ENCODE assay signal across 9 cellular contexts in the genomic region with DNA sequence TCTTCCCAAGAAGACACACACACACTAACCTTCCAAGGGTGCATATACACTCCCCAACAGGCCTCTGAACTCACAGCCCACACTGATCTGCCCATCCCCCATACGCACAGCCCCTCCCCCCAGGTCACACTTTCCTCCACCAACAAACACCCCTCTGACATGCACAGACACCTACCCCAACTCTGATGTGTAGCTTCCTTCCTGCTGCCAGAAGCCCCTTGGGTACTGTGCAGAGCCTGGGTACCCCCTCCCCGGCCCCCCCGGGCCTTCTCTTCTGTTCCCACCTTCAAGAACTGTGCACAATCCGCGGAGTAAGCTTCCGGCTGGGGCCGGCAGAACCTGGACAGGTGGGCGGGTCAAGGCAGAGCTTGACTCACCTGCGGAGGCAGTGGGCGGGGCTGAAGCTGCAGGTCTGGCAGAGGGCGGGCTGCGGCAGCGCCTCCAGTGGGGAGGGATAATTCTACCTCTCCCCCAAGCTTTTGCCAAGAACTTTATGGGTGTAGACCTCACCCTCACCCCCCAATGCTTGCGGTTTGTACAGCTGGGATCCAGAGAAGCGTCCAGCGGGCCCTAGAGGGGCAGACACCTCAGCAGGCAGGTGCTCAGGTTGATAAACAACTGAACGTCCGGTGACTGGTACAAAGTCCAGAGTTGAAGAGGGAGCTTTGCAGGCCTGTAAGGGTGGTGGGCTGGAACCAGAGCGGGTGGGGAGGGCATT. TPM values are rescaled to one million over a fixed set of nuclear protein-coding genes. Genes with fewer than 3 reads are reported as not detected.
DNase-seq lines count a peak whose midpoint lies in the region; ATAC-seq and TF ChIP-seq lines count a peak whose summit lies in the region.
"Had no signal": no experiment of that assay in that cellular context is flagged by ENCODE, and none has a peak within 500 bp of the region (broad histone marks: within the 10 kb centered on the region; RNA-seq: fewer than 3 reads in every experiment).

Gene C1orf210, minus strand, starts transcription at position 313 of the 718 bp plus-strand sequence. CDS start 2,311 bp downstream, outside the sequence.

- H3K27ac Mint-ChIP-seq in type B pancreatic cell = peak within 1 kb of the TSS; percentile 80

- H3K4me3 Mint-ChIP-seq in type B pancreatic cell = peak within 1 kb of the TSS; percentile 94

- H3K27ac ChIP-seq in RWPE1 = no peak within 1 kb of the TSS
- H3K27ac ChIP-seq in psoas muscle = no peak within 1 kb of the TSS

- ATAC-seq in GM18909 (IDR thresholded peaks at IDR 0.05; ENCODE audit: poor library complexity, unreplicated experiment) (no peak), psoas muscle (no peak)

- TF ChIP-seq CTCF in RWPE1 (conservative IDR thresholded peaks at IDR 0.05; ENCODE audit: low read depth) (0 out of 2 replicates have a peak, but pooled peaks have one; percentile 19), kidney epithelial cell (IDR thresholded peaks at IDR 0.05; ENCODE audit: insufficient read depth, low read length, poor library complexity, severe bottlenecking) (peak; percentile 36), type B pancreatic cell (conservative IDR thresholded peaks at IDR 0.05) (no peak), psoas muscle (IDR thresholded peaks at IDR 0.05) (no peak)

- intact Hi-C loops in psoas muscle (cut with DNase I) = no loop called here

- peaks cover 12% of the 10 kb centered on the region for H3K4me1 Mint-ChIP-seq in type B pancreatic cell (ENCODE audit: unreplicated experiment)

- no peaks in the 10 kb centered on the region for H3K4me1 ChIP-seq in psoas muscle

- no peak within 1 kb of the TSS for H3K4me3 ChIP-seq in kidney epithelial cell (ENCODE audit: low read depth, low read length)
- no peak within 1 kb of the TSS for H3K4me3 ChIP-seq in psoas muscle

- H3K36me3 ChIP-seq in kidney epithelial cell (ENCODE audit: control insufficient read depth, insufficient read depth, low read length) (no peaks in the 10 kb centered on the region), psoas muscle (ENCODE audit: insufficient read depth in 1 of 2, low read depth in 1 of 2) (no peaks in the 10 kb centered on the region)

- H3K27me3 ChIP-seq in kidney epithelial cell (ENCODE audit: control insufficient read depth, insufficient read depth, low read length) (peaks cover 4% of the 10 kb centered on the region), psoas muscle (ENCODE audit: insufficient read depth in 3 of 3, low read length in 2 of 3) (peaks cover 0 to 4% (median 0%) of the 10 kb centered on the region in 3 donors)

- H3K36me3 Mint-ChIP-seq in type B pancreatic cell = no peaks in the 10 kb centered on the region

- H3K27me3 Mint-ChIP-seq in type B pancreatic cell = peaks cover 3% of the 10 kb centered on the region

- H3K9me3 Mint-ChIP-seq in type B pancreatic cell = no peaks in the 10 kb centered on the region

- no peaks in the 10 kb centered on the region for H3K9me3 ChIP-seq in psoas muscle

- peak; percentile 13 for DNase-seq in activated CD4-positive, alpha-beta T cell treated with anti-CD3 and anti-CD28 coated beads for 48 hours
- no peak for DNase-seq in activated CD4-positive, alpha-beta T cell treated with anti-CD3 and anti-CD28 coated beads for 4 hours
- DNase-seq in RWPE1 (ENCODE audit: low spot score) = peak; percentile 94
- no peak for DNase-seq in kidney epithelial cell (ENCODE audit: low read depth)
- no peak for DNase-seq in type B pancreatic cell (ENCODE audit: extremely low spot score, unreplicated experiment)
- DNase-seq in HCEC 1CT = no peak
- DNase-seq in psoas muscle = no peak
- DNase-seq: NCI-H524 had no signal

- CTCF ChIA-PET in RWPE1 (lab: Yijun Ruan, JAX) = interaction anchor here (0.6 to 2.2 kb wide), 11 partner anchors 9 to 517 kb away, joined by 3 to 15 read pairs (median 3); no protein-coding TSS in a partner anchor

- 29 to 40% (median 38%) methylated on average over 19 of the region's 19 CpGs for WGBS in psoas muscle, 3 donors

- POLR2A ChIA-PET in RWPE1 (lab: Yijun Ruan, JAX; ENCODE audit: low non-redundant PET) = interaction anchor here (1.1 kb wide), 1 partner anchor 73 kb away, joined by 4 read pairs; no protein-coding TSS in a partner anchor

RNA-seq across cellular contexts. Expression of gene C1orf210, which starts in this region (rescaled TPM):
- total RNA-seq in kidney epithelial cell = 4.8 and 6.6 TPM in 2 replicates
- 9.9 and 17.2 TPM in 2 replicates for total RNA-seq in type B pancreatic cell (ENCODE audit: low replicate concordance)
- not detected for total RNA-seq in psoas muscle
- polyA plus RNA-seq in psoas muscle = under 1 TPM in 1 of 3 donors, not detected in 2; 0.12 TPM

Comparison
In these comparisons a context has a peak if more than half of its experiments do, and no peak if none do; other contexts are left out.
1. DNase-seq: peak in activated CD4-positive, alpha-beta T cell treated with anti-CD3 and anti-CD28 coated beads for 48 hours (single experiment) and RWPE1 (single experiment); none in activated CD4-positive, alpha-beta T cell treated with anti-CD3 and anti-CD28 coated beads for 4 hours (0 of 2), kidney epithelial cell (single experiment), type B pancreatic cell (single experiment), HCEC 1CT (single experiment) and psoas muscle (0 of 2).
2. CTCF ChIP-seq: peak in RWPE1 (single experiment) and kidney epithelial cell (single experiment); none in type B pancreatic cell (single experiment) and psoas muscle (single experiment).